ENCODE assay signal across 27 cellular contexts in genomic region chr16:86910821-86911220, GRCh38.
"Had no signal": no experiment of that assay in that cellular context is flagged by ENCODE, and none has a peak within 500 bp of the region (broad histone marks: within the 10 kb centered on the region; RNA-seq: fewer than 3 reads in every experiment).

No MANE protein-coding gene starts in this region.

- H3K27ac ChIP-seq: brain microvascular endothelial cell, esophagus muscularis mucosa, foreskin keratinocyte, left ventricle myocardium inferior, neutrophil, right lobe of liver, testis, transverse colon had no signal

- H3K36me3 Mint-ChIP-seq: naive thymus-derived CD8-positive, alpha-beta T cell; WTC11 had no signal

- H3K4me3 ChIP-seq: esophagus muscularis mucosa, left ventricle myocardium inferior, lung, right lobe of liver, testis, transverse colon had no signal

- H3K27ac Mint-ChIP-seq: activated CD8-positive, alpha-beta T cell treated with anti-CD3 and anti-CD28 coated beads for 36 hours; activated T-helper 17 cell treated with anti-CD3 and anti-CD28 coated beads, Interleukin-2, amount 50 U/mL, for 72 hours; T-helper 1 cell treated with Interleukin-12 subunit alpha and Interleukin-12 subunit beta and Interleukin-4 antibody, amounts not matched to agents 30 μg/mL and 1 μg/mL, for 36 hours; WTC11 had no signal

- H3K4me3 Mint-ChIP-seq: activated CD8-positive, alpha-beta T cell treated with anti-CD3 and anti-CD28 coated beads for 36 hours; activated T-cell treated with anti-CD3 and anti-CD28 coated beads, Interleukin-2, amount 50 U/mL, for 4 hours; activated T-helper 17 cell treated with anti-CD3 and anti-CD28 coated beads, Interleukin-2, amount 50 U/mL, for 72 hours; naive thymus-derived CD8-positive, alpha-beta T cell; T-helper 1 cell treated with Interleukin-12 subunit alpha and Interleukin-12 subunit beta and Interleukin-4 antibody, amounts not matched to agents 30 μg/mL and 1 μg/mL, for 36 hours; WTC11 had no signal

- H3K4me1 ChIP-seq: esophagus muscularis mucosa, foreskin keratinocyte, left ventricle myocardium inferior, right lobe of liver, testis, transverse colon had no signal

- H3K4me1 Mint-ChIP-seq: activated T-helper 17 cell treated with anti-CD3 and anti-CD28 coated beads, Interleukin-2, amount 50 U/mL, for 72 hours; naive thymus-derived CD8-positive, alpha-beta T cell had no signal

- ATAC-seq: activated CD8-positive, alpha-beta T cell treated with anti-CD3 and anti-CD28 coated beads for 36 hours; activated T-cell treated with anti-CD3 and anti-CD28 coated beads, Interleukin-2, amount 50 U/mL, for 4 hours; activated T-helper 17 cell treated with anti-CD3 and anti-CD28 coated beads, Interleukin-2, amount 50 U/mL, for 72 hours; foreskin keratinocyte; naive thymus-derived CD8-positive, alpha-beta T cell; right lobe of liver; stimulated activated naive CD8-positive, alpha-beta T cell treated with anti-CD3 and anti-CD28 coated beads, Interleukin-15, Interleukin-2, amounts not matched to agents 100 U/mL and 50 U/mL, for 24 hours; WTC11 had no signal

- H3K9me3 ChIP-seq: esophagus muscularis mucosa, left ventricle myocardium inferior, neutrophil, right lobe of liver, testis, transverse colon had no signal

- H3K27me3 ChIP-seq: brain microvascular endothelial cell, foreskin keratinocyte, right lobe of liver, testis had no signal

- H3K9me3 Mint-ChIP-seq: activated CD8-positive, alpha-beta T cell treated with anti-CD3 and anti-CD28 coated beads for 36 hours; activated T-cell treated with anti-CD3 and anti-CD28 coated beads, Interleukin-2, amount 50 U/mL, for 4 hours; activated T-helper 17 cell treated with anti-CD3 and anti-CD28 coated beads, Interleukin-2, amount 50 U/mL, for 72 hours; naive thymus-derived CD8-positive, alpha-beta T cell; T-helper 1 cell treated with Interleukin-12 subunit alpha and Interleukin-12 subunit beta and Interleukin-4 antibody, amounts not matched to agents 30 μg/mL and 1 μg/mL, for 36 hours; WTC11 had no signal

- H3K36me3 ChIP-seq: brain microvascular endothelial cell, esophagus muscularis mucosa, left ventricle myocardium inferior, neutrophil, right lobe of liver, transverse colon had no signal

- DNase-seq: activated CD4-positive, alpha-beta T cell treated with anti-CD3 and anti-CD28 coated beads, Interleukin-2, amount 50 U/mL, for 1 hour; activated CD8-positive, alpha-beta T cell treated with anti-CD3 and anti-CD28 coated beads for 36 hours; activated gamma-delta T cell treated with Interleukin-2 at 50 U/mL for 16 hours; activated naive CD4-positive, alpha-beta T cell treated with anti-CD3 and anti-CD28 coated beads, Interleukin-2, amount 50 U/mL, for 16 hours; activated T-cell treated with anti-CD3 and anti-CD28 coated beads, Interleukin-2, amount 50 U/mL, for 4 hours; amniotic stem cell; brain microvascular endothelial cell; central memory CD4-positive, alpha-beta T cell; dermis blood vessel endothelial cell; effector CD4-positive, alpha-beta T cell; foreskin keratinocyte; left ventricle myocardium inferior; midbrain; right lobe of liver; stimulated activated CD4-positive, alpha-beta T cell treated with anti-CD3 and anti-CD28 coated beads, Interleukin-12 subunit alpha, Interleukin-12 subunit beta, amount 100 ng/mL, for 4 hours; stimulated activated CD4-positive, alpha-beta T cell treated with anti-CD3 and anti-CD28 coated beads, Interleukin-4, amount 100 ng/mL, for 1 hour; stimulated activated naive CD8-positive, alpha-beta T cell treated with anti-CD3 and anti-CD28 coated beads, Interleukin-15, Interleukin-2, amounts not matched to agents 100 U/mL and 50 U/mL, for 24 hours; T-helper 9 cell; testis; transverse colon had no signal
